8 cellular contexts compared by ENCODE assay signal in the genomic region with DNA sequence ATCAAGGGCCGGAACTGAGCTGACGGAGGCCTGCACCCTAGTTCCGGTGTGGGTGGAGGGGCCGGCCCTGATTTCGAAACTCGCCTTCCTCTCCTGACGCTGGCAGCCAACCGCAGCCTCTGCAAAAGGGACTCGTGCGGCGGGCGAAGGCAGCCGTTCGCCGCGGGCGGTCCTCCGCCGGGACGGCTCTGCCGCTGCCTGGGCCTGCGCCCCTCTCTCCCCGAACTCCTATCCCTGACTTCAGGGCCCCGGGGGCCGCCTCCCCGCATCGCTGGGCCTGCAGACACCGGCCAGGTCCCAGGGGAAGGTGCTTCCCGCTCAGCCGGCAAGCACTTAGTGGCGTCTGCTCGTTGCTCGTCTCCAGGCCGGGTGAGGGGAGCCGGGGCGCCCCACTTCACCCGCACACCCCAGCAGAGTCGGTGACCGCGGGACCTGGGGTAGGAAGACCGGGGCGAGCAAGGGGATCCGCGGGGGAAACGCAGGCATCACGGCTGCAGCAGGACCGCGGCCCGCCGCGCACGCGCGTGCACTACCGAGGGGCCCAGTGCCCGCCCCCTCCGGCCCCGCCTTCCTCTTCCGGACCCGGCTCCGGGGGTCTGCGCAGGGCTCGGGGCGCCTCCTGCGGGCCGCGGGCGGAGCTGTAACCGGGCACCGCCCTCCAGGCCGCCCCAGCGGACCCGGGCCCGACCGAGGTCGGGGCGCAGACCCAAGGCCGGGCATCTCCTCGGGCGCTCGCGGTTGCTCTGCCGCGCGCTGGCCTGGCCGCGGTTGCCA. TPM values are rescaled to one million over a fixed set of nuclear protein-coding genes. Genes with fewer than 3 reads are reported as not detected.
DNase-seq lines count a peak whose midpoint lies in the region; ATAC-seq and TF ChIP-seq lines count a peak whose summit lies in the region.

No MANE protein-coding gene starts in this region.

- H3K27ac ChIP-seq in right lobe of liver: peak overlapping the region; percentile 72 to 90 (median 81)

- ATAC-seq in HG03378 (IDR thresholded peaks at IDR 0.05; ENCODE audit: unreplicated experiment) (peak; percentile 43), right lobe of liver (peak; percentile 73 to 83 (median 80))

- TF ChIP-seq POLR2A in GM19193 (IDR thresholded peaks at IDR 0.05; ENCODE audit: extremely low read depth, insufficient read depth, insufficient read length): peak; percentile 94
- peak; percentile 83 for TF ChIP-seq POLR2A in right lobe of liver (IDR thresholded peaks at IDR 0.05)

- H3K36me3 ChIP-seq in right lobe of liver: peaks cover 4 to 33% (median 13%) of the 10 kb centered on the region in 4 donors

- no peaks in the 10 kb centered on the region for H3K27me3 ChIP-seq in right lobe of liver

- H3K4me3 ChIP-seq in right lobe of liver: peak overlapping the region; percentile 69 to 87 (median 87)

- H3K36me3 Mint-ChIP-seq in activated CD4-positive, alpha-beta T cell treated with anti-CD3 and anti-CD28 coated beads, Interleukin-2, amount 10 ng/mL, durations not matched to agents 24 days and 14 days (ENCODE audit: low read depth): peaks cover 55% of the 10 kb centered on the region
- peaks cover 86% of the 10 kb centered on the region for H3K36me3 Mint-ChIP-seq in dendritic cell treated with granulocyte-macrophage colony-stimulating factor and Interleukin-4, amounts not matched to agents 40 ng/mL and 50 ng/mL, for 4 days (ENCODE audit: low read depth)

- intact Hi-C loops in activated CD4-positive, alpha-beta T cell treated with anti-CD3 and anti-CD28 coated beads, Interleukin-2, amount 10 ng/mL, durations not matched to agents 24 days and 14 days (cut with micrococcal nuclease): loop anchor here (1.0 kb wide), 4 partner anchors 11 to 29 kb away; no protein-coding TSS in a partner anchor
- intact Hi-C loops in dendritic cell treated with granulocyte-macrophage colony-stimulating factor and Interleukin-4, amounts not matched to agents 40 ng/mL and 50 ng/mL, for 4 days (cut with micrococcal nuclease): loop anchor here (1.0 to 10.0 kb wide), 5 partner anchors 11 to 216 kb away; a partner anchor contains a TSS
- intact Hi-C loops in right lobe of liver (cut with DNase I): no loop called here

- WGBS in right lobe of liver (ENCODE audit: insufficient coverage, low coverage, low lambda C conversion rate, missing lambda C conversion rate): 0% methylated on average over 3 of the region's 87 CpGs

- H3K4me1 Mint-ChIP-seq in activated CD4-positive, alpha-beta T cell treated with anti-CD3 and anti-CD28 coated beads, Interleukin-2, amount 10 ng/mL, durations not matched to agents 24 days and 14 days: peaks cover 48% of the 10 kb centered on the region
- H3K4me1 Mint-ChIP-seq in dendritic cell treated with granulocyte-macrophage colony-stimulating factor and Interleukin-4, amounts not matched to agents 40 ng/mL and 50 ng/mL, for 4 days (ENCODE audit: low read depth): peaks cover 86% of the 10 kb centered on the region

- no peaks in the 10 kb centered on the region for H3K27me3 Mint-ChIP-seq in activated CD4-positive, alpha-beta T cell treated with anti-CD3 and anti-CD28 coated beads, Interleukin-2, amount 10 ng/mL, durations not matched to agents 24 days and 14 days
- H3K27me3 Mint-ChIP-seq in dendritic cell treated with granulocyte-macrophage colony-stimulating factor and Interleukin-4, amounts not matched to agents 40 ng/mL and 50 ng/mL, for 4 days: no peaks in the 10 kb centered on the region

- peaks cover 0 to 12% (median 4%) of the 10 kb centered on the region in 4 donors for H3K4me1 ChIP-seq in right lobe of liver

- peak overlapping the region; percentile 85 for H3K4me3 Mint-ChIP-seq in activated CD4-positive, alpha-beta T cell treated with anti-CD3 and anti-CD28 coated beads, Interleukin-2, amount 10 ng/mL, durations not matched to agents 24 days and 14 days
- H3K4me3 Mint-ChIP-seq in dendritic cell treated with granulocyte-macrophage colony-stimulating factor and Interleukin-4, amounts not matched to agents 40 ng/mL and 50 ng/mL, for 4 days: peak overlapping the region; percentile 79

- no peaks in the 10 kb centered on the region for H3K9me3 ChIP-seq in right lobe of liver

- TF ChIP-seq CTCF in right lobe of liver (IDR thresholded peaks at IDR 0.05): peak; percentile 16 to 50 (median 41)

- peak overlapping the region; percentile 98 for H3K27ac Mint-ChIP-seq in activated CD4-positive, alpha-beta T cell treated with anti-CD3 and anti-CD28 coated beads, Interleukin-2, amount 10 ng/mL, durations not matched to agents 24 days and 14 days
- H3K27ac Mint-ChIP-seq in dendritic cell treated with granulocyte-macrophage colony-stimulating factor and Interleukin-4, amounts not matched to agents 40 ng/mL and 50 ng/mL, for 4 days: peak overlapping the region; percentile 98

- DNase-seq in C1 segment of cervical spinal cord (lab: John Stamatoyannopoulos, UW): peak in 12 of 14 donors; percentile 54 to 89 (median 79)
- DNase-seq in NCI-H526 (lab: John Stamatoyannopoulos, UW): peak; percentile 60 to 95
- DNase-seq in activated CD4-positive, alpha-beta T cell treated with anti-CD3 and anti-CD28 coated beads, Interleukin-2, amount 10 ng/mL, durations not matched to agents 24 days and 14 days: peak; percentile 97
- peak; percentile 90 to 93 (median 91) for DNase-seq in right lobe of liver
- peak; percentile 88 for DNase-seq in stimulated activated CD4-positive, alpha-beta T cell treated with anti-CD3 and anti-CD28 coated beads, Interleukin-4, amount 100 ng/mL, for 1 hour

- H3K9me3 Mint-ChIP-seq in activated CD4-positive, alpha-beta T cell treated with anti-CD3 and anti-CD28 coated beads, Interleukin-2, amount 10 ng/mL, durations not matched to agents 24 days and 14 days: no peaks in the 10 kb centered on the region
- H3K9me3 Mint-ChIP-seq in dendritic cell treated with granulocyte-macrophage colony-stimulating factor and Interleukin-4, amounts not matched to agents 40 ng/mL and 50 ng/mL, for 4 days: no peaks in the 10 kb centered on the region

RNA-seq across cellular contexts. Expression of a gene that starts 0.5 kb away (rescaled TPM):
- total RNA-seq in activated CD4-positive, alpha-beta T cell treated with anti-CD3 and anti-CD28 coated beads, Interleukin-2, amount 10 ng/mL, durations not matched to agents 24 days and 14 days: 114 and 124 TPM in 2 replicates
- 10 to 100 TPM in 4 of 6 experiments, 1 to 10 TPM in 2; 7.7 to 14.1 (median 10.4) TPM for total RNA-seq in right lobe of liver

RNA-seq across cellular contexts. Expression of a gene that starts 14.7 kb away (rescaled TPM):
- 7.1 and 8.1 TPM in 2 replicates for total RNA-seq in activated CD4-positive, alpha-beta T cell treated with anti-CD3 and anti-CD28 coated beads, Interleukin-2, amount 10 ng/mL, durations not matched to agents 24 days and 14 days
- 10 to 100 TPM; 10.9 to 17.9 (median 14.5) TPM for total RNA-seq in right lobe of liver

RNA-seq across cellular contexts. Expression of a gene that starts 22.4 kb away (rescaled TPM):
- 244 and 248 TPM in 2 replicates for total RNA-seq in activated CD4-positive, alpha-beta T cell treated with anti-CD3 and anti-CD28 coated beads, Interleukin-2, amount 10 ng/mL, durations not matched to agents 24 days and 14 days
- 10 to 100 TPM; 24.5 to 43.9 (median 28.5) TPM for total RNA-seq in right lobe of liver

Comparison
In these comparisons a context has a peak if more than half of its experiments do, and no peak if none do; other contexts are left out.
1. Peak in every context shown above with its lines: DNase-seq, ATAC-seq, H3K4me3 ChIP-seq and H3K27ac ChIP-seq.
2. intact Hi-C loops: an anchor here in activated CD4-positive, alpha-beta T cell treated with anti-CD3 and anti-CD28 coated beads, Interleukin-2, amount 10 ng/mL, durations not matched to agents 24 days and 14 days (1.0 kb wide) and dendritic cell treated with granulocyte-macrophage colony-stimulating factor and Interleukin-4, amounts not matched to agents 40 ng/mL and 50 ng/mL, for 4 days (1.0 to 10.0 kb wide); none called in right lobe of liver.